ENCODE assay signal across 1 cellular context in the genomic region with DNA sequence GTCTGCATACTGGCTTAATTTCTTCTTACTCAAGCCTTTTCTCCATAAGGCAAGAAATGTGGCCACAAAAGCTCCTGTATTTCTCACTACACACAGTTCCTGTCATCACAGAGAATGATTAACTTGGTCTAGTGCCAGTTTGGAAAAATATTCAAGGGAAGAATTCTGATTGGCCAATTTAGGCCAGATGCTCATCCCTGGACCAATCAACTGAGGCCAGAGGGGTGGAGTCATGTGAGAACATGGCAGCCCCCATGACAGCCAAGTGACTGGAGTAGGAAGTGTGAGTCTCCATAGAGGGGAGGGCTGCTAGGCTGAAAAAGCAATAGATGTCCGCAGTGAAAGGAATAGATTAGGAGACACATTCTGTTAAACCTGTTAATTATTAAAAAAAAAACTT.
TF ChIP-seq lines count a peak whose summit lies in the region.

No MANE protein-coding gene starts in this region.

TF ChIP-seq in K562, 482 proteins besides CTCF, POLR2A, EP300 and RAD21 (continued from another document):
- TF ChIP-seq, protein P1, sequence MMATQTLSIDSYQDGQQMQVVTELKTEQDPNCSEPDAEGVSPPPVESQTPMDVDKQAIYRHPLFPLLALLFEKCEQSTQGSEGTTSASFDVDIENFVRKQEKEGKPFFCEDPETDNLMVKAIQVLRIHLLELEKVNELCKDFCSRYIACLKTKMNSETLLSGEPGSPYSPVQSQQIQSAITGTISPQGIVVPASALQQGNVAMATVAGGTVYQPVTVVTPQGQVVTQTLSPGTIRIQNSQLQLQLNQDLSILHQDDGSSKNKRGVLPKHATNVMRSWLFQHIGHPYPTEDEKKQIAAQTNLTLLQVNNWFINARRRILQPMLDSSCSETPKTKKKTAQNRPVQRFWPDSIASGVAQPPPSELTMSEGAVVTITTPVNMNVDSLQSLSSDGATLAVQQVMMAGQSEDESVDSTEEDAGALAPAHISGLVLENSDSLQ (IDR thresholded peaks at IDR 0.05) = 0 out of 2 replicates have a peak, but pooled peaks have one; percentile 6
- peak; percentile 44 for TF ChIP-seq PHF20 (IDR thresholded peaks at IDR 0.05; ENCODE audit: partially characterized antibody)
- peak; percentile 32; the same call in 1 of the 2 replicates for TF ChIP-seq NFIC (IDR thresholded peaks at IDR 0.05)
- TF ChIP-seq, protein P2, sequence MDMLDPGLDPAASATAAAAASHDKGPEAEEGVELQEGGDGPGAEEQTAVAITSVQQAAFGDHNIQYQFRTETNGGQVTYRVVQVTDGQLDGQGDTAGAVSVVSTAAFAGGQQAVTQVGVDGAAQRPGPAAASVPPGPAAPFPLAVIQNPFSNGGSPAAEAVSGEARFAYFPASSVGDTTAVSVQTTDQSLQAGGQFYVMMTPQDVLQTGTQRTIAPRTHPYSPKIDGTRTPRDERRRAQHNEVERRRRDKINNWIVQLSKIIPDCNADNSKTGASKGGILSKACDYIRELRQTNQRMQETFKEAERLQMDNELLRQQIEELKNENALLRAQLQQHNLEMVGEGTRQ (CRISPR knock-in tag; IDR thresholded peaks at IDR 0.05) = 0 out of 2 replicates have a peak, but pooled peaks have one; percentile 21
